24 cellular contexts compared by ENCODE assay signal in the genomic region with DNA sequence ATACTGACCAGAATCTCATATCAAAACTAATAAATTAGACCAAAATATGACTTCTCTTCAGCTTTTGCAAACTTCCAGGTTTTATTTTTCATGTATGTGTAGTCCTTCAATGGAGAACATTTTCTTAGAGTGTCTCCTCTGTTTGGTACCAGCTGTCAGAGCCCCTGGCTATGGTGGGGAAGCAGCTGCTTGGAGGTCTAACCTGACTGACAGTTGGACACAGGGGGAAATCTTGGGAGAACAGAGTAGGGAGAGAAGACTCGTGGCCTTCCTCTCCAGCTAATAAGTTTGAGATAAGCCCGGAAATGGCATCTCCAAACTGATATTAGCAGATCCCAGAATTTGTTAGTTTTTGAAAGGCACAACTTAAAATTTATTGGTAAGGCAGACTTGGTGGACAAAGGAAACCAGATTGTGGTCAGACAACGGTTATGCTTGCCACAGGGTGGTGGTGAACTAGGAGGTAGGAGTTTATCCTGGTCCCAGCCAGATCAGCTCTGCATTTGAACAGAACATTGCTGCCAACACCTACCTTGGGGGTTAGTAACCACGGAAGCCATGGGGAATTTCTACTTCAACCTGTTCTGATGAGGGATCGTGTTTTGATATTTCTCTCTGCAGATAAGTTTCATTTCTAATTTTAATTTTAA. TPM values are rescaled to one million over a fixed set of nuclear protein-coding genes. Genes with fewer than 3 reads are reported as not detected.
"Had no signal": no experiment of that assay in that cellular context is flagged by ENCODE, and none has a peak within 500 bp of the region (broad histone marks: within the 10 kb centered on the region; RNA-seq: fewer than 3 reads in every experiment).

No MANE protein-coding gene starts in this region.

- DNase-seq: activated CD4-positive, alpha-beta T cell treated with anti-CD3 and anti-CD28 coated beads, Interleukin-2, amount 50 U/mL, for 1 hour; activated CD4-positive, CD25-positive, alpha-beta regulatory T cell treated with anti-CD3 and anti-CD28 coated beads, Interleukin-2, amount 50 U/mL, for 72 hours; activated CD8-positive, alpha-beta T cell treated with anti-CD3 and anti-CD28 coated beads, Interleukin-2, amount 10 ng/mL, durations not matched to agents 7 days and 5 days; activated naive CD4-positive, alpha-beta T cell; activated T-cell treated with anti-CD3 and anti-CD28 coated beads, Interleukin-2, amount 50 U/mL, for 1 hour; adrenal gland; colonic mucosa; dorsolateral prefrontal cortex; effector memory CD8-positive, alpha-beta T cell; naive B cell; stimulated activated CD4-positive, alpha-beta T cell treated with anti-CD3 and anti-CD28 coated beads, Interleukin-12 subunit alpha, Interleukin-12 subunit beta, amount 100 ng/mL, for 4 hours; stimulated activated CD4-positive, alpha-beta T cell treated with anti-CD3 and anti-CD28 coated beads, Interleukin-4, amount 100 ng/mL, for 4 hours; stimulated activated naive CD8-positive, alpha-beta T cell treated with anti-CD3 and anti-CD28 coated beads, Interleukin-15, Interleukin-2, amounts not matched to agents 100 U/mL and 50 U/mL, for 24 hours; T-cell; thyroid gland; upper lobe of right lung; WERI-Rb-1 had no signal

- H3K36me3 Mint-ChIP-seq: activated naive CD8-positive, alpha-beta T cell; memory B cell; naive B cell; T-cell had no signal

- H3K27me3 ChIP-seq: adrenal gland, colonic mucosa, thyroid gland, upper lobe of right lung had no signal

- H3K4me3 Mint-ChIP-seq: activated CD8-positive, alpha-beta T cell treated with anti-CD3 and anti-CD28 coated beads, Interleukin-2, amount 10 ng/mL, durations not matched to agents 7 days and 5 days; activated naive CD8-positive, alpha-beta T cell; activated T-helper 17 cell treated with anti-CD3 and anti-CD28 coated beads, Interleukin-2, amount 50 U/mL, for 72 hours; effector memory CD8-positive, alpha-beta T cell; memory B cell; naive B cell; T-cell; T-helper 2 cell treated with Interferon-gamma antibody and Interleukin-4, amounts not matched to agents 5 μg/mL and 100 μg/mL, for 36 hours had no signal

- H3K27ac ChIP-seq: adrenal gland, colonic mucosa, dorsolateral prefrontal cortex, thyroid gland, upper lobe of right lung, WERI-Rb-1 had no signal

- H3K9me3 Mint-ChIP-seq: activated T-helper 17 cell treated with anti-CD3 and anti-CD28 coated beads, Interleukin-2, amount 50 U/mL, for 72 hours; effector memory CD8-positive, alpha-beta T cell; memory B cell; T-cell; T-helper 2 cell treated with Interferon-gamma antibody and Interleukin-4, amounts not matched to agents 5 μg/mL and 100 μg/mL, for 36 hours had no signal

- H3K9me3 ChIP-seq: adrenal gland, colonic mucosa, esophagus muscularis mucosa, thyroid gland, upper lobe of right lung had no signal

- H3K36me3 ChIP-seq: adrenal gland, colonic mucosa, esophagus muscularis mucosa, thyroid gland, upper lobe of right lung, WERI-Rb-1 had no signal

- H3K4me3 ChIP-seq: adrenal gland, colonic mucosa, dorsolateral prefrontal cortex, esophagus muscularis mucosa, thyroid gland, upper lobe of right lung had no signal

- H3K27ac Mint-ChIP-seq: activated CD8-positive, alpha-beta T cell treated with anti-CD3 and anti-CD28 coated beads, Interleukin-2, amount 10 ng/mL, durations not matched to agents 7 days and 5 days; activated naive CD8-positive, alpha-beta T cell; activated T-helper 17 cell treated with anti-CD3 and anti-CD28 coated beads, Interleukin-2, amount 50 U/mL, for 72 hours; effector memory CD8-positive, alpha-beta T cell; memory B cell; naive B cell; T-cell; T-helper 2 cell treated with Interferon-gamma antibody and Interleukin-4, amounts not matched to agents 5 μg/mL and 100 μg/mL, for 36 hours had no signal

- ATAC-seq: activated CD8-positive, alpha-beta T cell treated with anti-CD3 and anti-CD28 coated beads, Interleukin-2, amount 10 ng/mL, durations not matched to agents 7 days and 5 days; activated T-helper 17 cell treated with anti-CD3 and anti-CD28 coated beads, Interleukin-2, amount 50 U/mL, for 72 hours; effector memory CD8-positive, alpha-beta T cell; stimulated activated naive CD8-positive, alpha-beta T cell treated with anti-CD3 and anti-CD28 coated beads, Interleukin-15, Interleukin-2, amounts not matched to agents 100 U/mL and 50 U/mL, for 24 hours; T-cell had no signal

- H3K4me1 Mint-ChIP-seq: activated T-helper 17 cell treated with anti-CD3 and anti-CD28 coated beads, Interleukin-2, amount 50 U/mL, for 72 hours; memory B cell; naive B cell; T-cell had no signal

- H3K27me3 Mint-ChIP-seq: activated naive CD8-positive, alpha-beta T cell; activated T-helper 17 cell treated with anti-CD3 and anti-CD28 coated beads, Interleukin-2, amount 50 U/mL, for 72 hours had no signal

- H3K4me1 ChIP-seq: adrenal gland, colonic mucosa, esophagus muscularis mucosa, upper lobe of right lung had no signal

RNA-seq across cellular contexts. Expression of a gene that starts 39.2 kb away (rescaled TPM):
- total RNA-seq: activated CD8-positive, alpha-beta T cell treated with anti-CD3 and anti-CD28 coated beads, Interleukin-2, amount 10 ng/mL, durations not matched to agents 7 days and 5 days; activated T-helper 17 cell treated with anti-CD3 and anti-CD28 coated beads, Interleukin-2, amount 50 U/mL, for 72 hours; endothelial cell of umbilical vein had no signal
- polyA plus RNA-seq: endothelial cell of umbilical vein, neural cell had no signal
